20 cellular contexts compared by ENCODE assay signal in the genomic region with DNA sequence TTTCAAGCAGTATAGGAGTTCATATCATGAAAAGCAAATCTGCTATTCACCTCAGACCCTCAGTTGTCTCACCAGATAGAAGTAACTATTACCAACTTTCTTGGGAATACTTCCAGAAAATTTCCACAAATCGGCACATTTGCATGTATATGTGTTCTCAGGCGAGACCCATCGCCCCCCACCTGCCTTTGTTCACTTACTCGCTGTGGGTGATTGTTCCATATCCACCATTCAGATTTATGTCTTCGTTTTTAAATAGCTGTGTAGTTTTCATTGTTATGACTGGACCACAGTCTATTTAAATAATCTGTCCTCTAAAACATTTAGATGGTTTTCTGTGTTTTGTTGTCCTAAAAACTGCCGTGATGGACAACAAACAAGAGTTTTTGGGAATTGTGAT. TPM values are rescaled to one million over a fixed set of nuclear protein-coding genes. Genes with fewer than 3 reads are reported as not detected.
DNase-seq lines count a peak whose midpoint lies in the region; ATAC-seq and TF ChIP-seq lines count a peak whose summit lies in the region.
"Had no signal": no experiment of that assay in that cellular context is flagged by ENCODE, and none has a peak within 500 bp of the region (broad histone marks: within the 10 kb centered on the region; RNA-seq: fewer than 3 reads in every experiment).

No MANE protein-coding gene starts in this region.

- H3K9me3 ChIP-seq in left ventricle myocardium inferior (replicated peaks) (no peaks in the 10 kb centered on the region), HAP-1 (no peaks in the 10 kb centered on the region), psoas muscle (no peaks in the 10 kb centered on the region)

- WGBS in psoas muscle, 3 donors, result 29 to 54% (median 33%) methylated on average over 6 of the region's 6 CpGs

- H3K27me3 ChIP-seq in left ventricle myocardium inferior (ENCODE audit: low read depth), result peaks cover 30% of the 10 kb centered on the region
- no peaks in the 10 kb centered on the region for H3K27me3 ChIP-seq in HAP-1 (ENCODE audit: low read depth)
- H3K27me3 ChIP-seq in psoas muscle (ENCODE audit: insufficient read depth in 3 of 3, low read length in 2 of 3), result no peaks in the 10 kb centered on the region

- intact Hi-C loops in left ventricle myocardium inferior (cut with micrococcal nuclease), result no loop called here
- intact Hi-C loops in cardiac septum (cut with DNase I), result no loop called here
- intact Hi-C loops in psoas muscle (cut with DNase I), result loop anchor here in 1 of 2 donors (10.0 kb wide), 1 partner anchor 191 kb away; no protein-coding TSS in a partner anchor

- in situ Hi-C loops in HAP-1 (cut with MboI; ENCODE audit: low sequenced_read_pairs), result loop anchor here (10.0 kb wide), 2 partner anchors 181 to 321 kb away; no protein-coding TSS in a partner anchor

- no peaks in the 10 kb centered on the region for H3K36me3 ChIP-seq in left ventricle myocardium inferior
- H3K36me3 ChIP-seq in HAP-1 (replicated peaks), result no peaks in the 10 kb centered on the region
- H3K36me3 ChIP-seq in psoas muscle (ENCODE audit: insufficient read depth in 1 of 2, low read depth in 1 of 2), result peaks cover 0 to 32% of the 10 kb centered on the region in 2 donors

- no peak for ATAC-seq in psoas muscle
- no peak for ATAC-seq in GM19397 (IDR thresholded peaks at IDR 0.05; ENCODE audit: unreplicated experiment)
- no peak for ATAC-seq in HG03175 (IDR thresholded peaks at IDR 0.05; ENCODE audit: unreplicated experiment)
- ATAC-seq: HCT116 had no signal

- H3K4me3 ChIP-seq in left ventricle myocardium inferior (peak overlapping the region; percentile 74), HAP-1 (no peak overlapping the region), psoas muscle (peak overlapping the region; percentile 71)

- peaks cover 56% of the 10 kb centered on the region for H3K4me1 ChIP-seq in left ventricle myocardium inferior
- H3K4me1 ChIP-seq in HAP-1, result peaks cover 56% of the 10 kb centered on the region
- peaks cover 44% of the 10 kb centered on the region for H3K4me1 ChIP-seq in psoas muscle

- no peak overlapping the region for H3K27ac ChIP-seq in left ventricle myocardium inferior (replicated peaks)
- H3K27ac ChIP-seq in caudate nucleus (ENCODE audit: low read depth, low read length), result peak overlapping the region; percentile 52
- peak overlapping the region; percentile 93 for H3K27ac ChIP-seq in psoas muscle

- no peak for TF ChIP-seq CTCF in left ventricle myocardium inferior (IDR thresholded peaks at IDR 0.05; ENCODE audit: borderline replicate concordance)
- no peak for TF ChIP-seq CTCF in psoas muscle (IDR thresholded peaks at IDR 0.05)

- no peak for DNase-seq in left ventricle myocardium inferior
- DNase-seq in cardiac septum (ENCODE audit: low spot score), result no peak
- peak; percentile 74 to 75 for DNase-seq in HAP-1 (ENCODE audit: low spot score in 2 of 2)
- no peak for DNase-seq in caudate nucleus (lab: John Stamatoyannopoulos, UW)
- DNase-seq in psoas muscle, result no peak
- DNase-seq in EL, result no peak
- DNase-seq: C1 segment of cervical spinal cord; Calu3; CD4-positive, alpha-beta memory T cell; COR-L47; DMS153; DND-41; GDM1; GOT3; H7 had no signal

RNA-seq across cellular contexts. Expression of gene TRIM54, which starts 3.3 kb away (rescaled TPM):
- total RNA-seq in left ventricle myocardium inferior, result 285 TPM
- total RNA-seq in cardiac septum, result 218 TPM
- 100 to 1,000 TPM; 387 to 784 (median 462) TPM for total RNA-seq in psoas muscle
- polyA plus RNA-seq in psoas muscle, result 100 to 1,000 TPM; 136 to 315 (median 282) TPM
- polyA plus RNA-seq: BJ; CD4-positive, alpha-beta memory T cell had no signal

RNA-seq across cellular contexts. Expression of gene DNAJC5G, which starts 10.2 kb away (rescaled TPM):
- total RNA-seq in left ventricle myocardium inferior (1.2 TPM), cardiac septum (1.6 TPM), psoas muscle (not detected)
- polyA plus RNA-seq in psoas muscle, result not detected
- total RNA-seq: A172; Calu3; CD4-positive, alpha-beta memory T cell; H7 had no signal
- polyA plus RNA-seq: BJ; CD4-positive, alpha-beta memory T cell had no signal

RNA-seq across cellular contexts. Expression of gene SLC30A3, which starts 22.6 kb away (rescaled TPM):
- 5.9 TPM for total RNA-seq in left ventricle myocardium inferior
- 10.2 TPM for total RNA-seq in cardiac septum
- under 1 TPM in 3 of 4 donors, not detected in 1; 0.10 to 0.92 (median 0.34) TPM for total RNA-seq in psoas muscle
- under 1 TPM; 0.03 to 0.16 (median 0.09) TPM for polyA plus RNA-seq in psoas muscle
- total RNA-seq: Calu3; CD4-positive, alpha-beta memory T cell had no signal
- polyA plus RNA-seq: CD4-positive, alpha-beta memory T cell had no signal

RNA-seq across cellular contexts. Expression of gene UCN, which starts 22.8 kb away (rescaled TPM):
- total RNA-seq in left ventricle myocardium inferior, result 1.5 TPM
- 2.1 TPM for total RNA-seq in cardiac septum
- total RNA-seq in psoas muscle, result under 1 TPM in 1 of 4 donors, not detected in 3; 0.46 TPM
- polyA plus RNA-seq in psoas muscle, result 1 to 10 TPM in 1 of 3 donors, under 1 TPM in 2; 0.26 to 3.6 (median 0.44) TPM

RNA-seq across cellular contexts. Expression of gene MPV17, which starts 37.4 kb away (rescaled TPM):
- total RNA-seq in left ventricle myocardium inferior (59.2 TPM), cardiac septum (69.3 TPM), psoas muscle (10 to 100 TPM; 11.9 to 20.9 (median 14.9) TPM)
- polyA plus RNA-seq in psoas muscle, result 10 to 100 TPM; 13.1 to 29.0 (median 14.5) TPM

Comparison
In these comparisons a context has a peak if more than half of its experiments do, and no peak if none do; other contexts are left out.
1. DNase-seq: peak in HAP-1 (2 of 2); none in left ventricle myocardium inferior (single experiment), cardiac septum (single experiment), caudate nucleus (0 of 61), psoas muscle (0 of 2) and EL (single experiment).